9 cellular contexts compared by ENCODE assay signal in the genomic region with DNA sequence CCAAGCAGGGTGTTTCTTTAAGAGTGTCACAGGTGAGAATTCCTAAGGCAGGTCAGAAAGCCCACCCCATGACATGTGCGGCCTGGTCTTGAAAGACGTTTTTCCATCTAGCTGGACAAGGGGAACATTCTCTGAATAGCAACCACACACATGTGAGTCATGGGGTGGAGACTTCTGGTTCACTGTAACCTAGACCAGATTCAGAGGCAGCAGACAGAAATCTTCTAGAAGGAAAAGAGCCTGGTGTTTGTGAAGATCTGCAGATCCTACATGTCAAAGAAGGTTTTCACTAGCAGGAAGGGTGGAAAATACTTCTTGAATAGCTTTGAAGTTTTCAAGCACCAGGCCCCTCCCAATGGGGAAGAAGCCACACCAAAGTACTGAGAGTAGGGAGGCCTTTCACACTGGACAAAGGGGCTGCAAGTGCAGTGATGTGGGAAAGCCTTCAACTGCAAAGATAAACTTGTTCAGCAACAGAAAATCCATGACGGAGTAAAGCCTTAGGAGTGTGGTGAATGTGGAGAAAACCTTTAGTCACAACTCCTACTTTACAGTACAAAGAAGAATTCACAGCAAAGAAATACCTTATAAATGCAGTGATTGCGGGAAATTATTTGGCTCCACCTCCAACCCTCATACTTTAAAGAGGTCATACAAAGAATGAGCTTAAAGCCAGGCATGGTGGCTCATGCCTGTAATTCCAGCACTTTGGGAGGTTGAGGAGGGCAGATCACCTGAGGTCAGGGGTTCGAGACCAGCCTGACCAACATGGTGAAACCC. TPM values are rescaled to one million over a fixed set of nuclear protein-coding genes. Genes with fewer than 3 reads are reported as not detected.
DNase-seq lines count a peak whose midpoint lies in the region; ATAC-seq and TF ChIP-seq lines count a peak whose summit lies in the region.
"Had no signal": no experiment of that assay in that cellular context is flagged by ENCODE, and none has a peak within 500 bp of the region (broad histone marks: within the 10 kb centered on the region; RNA-seq: fewer than 3 reads in every experiment).

No MANE protein-coding gene starts in this region.

- H3F3A ChIP-seq in SK-N-SH (replicated peaks; ENCODE audit: insufficient read depth), result peaks cover 4% of the 10 kb centered on the region

- H3K4me3 Mint-ChIP-seq in activated T-cell treated with anti-CD3 and anti-CD28 coated beads, Interleukin-2, amount 50 U/mL, for 72 hours, result no peak overlapping the region
- H3K4me3 Mint-ChIP-seq: nephron had no signal

- POLR2A ChIA-PET in SK-N-SH (lab: Yijun Ruan, JAX), result no interaction called here

- no peak for TF ChIP-seq EP300 in SK-N-SH (IDR thresholded peaks at IDR 0.05; ENCODE audit: borderline replicate concordance in 1 of 2, low read depth in 1 of 2, low read length in 1 of 2)

- no peaks in the 10 kb centered on the region for H3K9me3 Mint-ChIP-seq in activated T-cell treated with anti-CD3 and anti-CD28 coated beads, Interleukin-2, amount 50 U/mL, for 72 hours
- H3K9me3 Mint-ChIP-seq: nephron had no signal

- in situ Hi-C loops in GM13977 (cut with MboI; ENCODE audit: low pct_unique_long_range_greater_than_20kb, low sequenced_read_pairs, unreplicated experiment), result no loop called here

- peaks cover 0 to 3% of the 10 kb centered on the region in 2 experiments for H3K36me3 ChIP-seq in SK-N-SH (replicated peaks in 1 of 2; ENCODE audit: control insufficient read depth in 1 of 2, insufficient read depth in 2 of 2, low read length in 1 of 2)
- no peaks in the 10 kb centered on the region for H3K36me3 ChIP-seq in psoas muscle (ENCODE audit: insufficient read depth in 1 of 2, low read depth in 1 of 2)

- H3K36me3 Mint-ChIP-seq in activated T-cell treated with anti-CD3 and anti-CD28 coated beads, Interleukin-2, amount 50 U/mL, for 72 hours (ENCODE audit: insufficient read depth in 2 of 2), result peaks cover 0 to 1% of the 10 kb centered on the region in 2 donors

- DNase-seq in GM04504 (ENCODE audit: low read depth) (peak; percentile 13), SK-N-SH (no peak), fibroblast of the aortic adventitia (ENCODE audit: low read depth) (peak; percentile 72), psoas muscle (no peak), GM13977 (ENCODE audit: low spot score) (no peak), NCI-H345 (lab: John Stamatoyannopoulos, UW) (no peak), DMS153 treated with DMSO at 0.1 percent for 48 hours (lab: John Stamatoyannopoulos, UW; ENCODE audit: unreplicated experiment) (no peak)
- DNase-seq in activated T-cell treated with anti-CD3 and anti-CD28 coated beads, Interleukin-2, amount 50 U/mL, for 72 hours, result no peak

- H3K27me3 ChIP-seq in SK-N-SH (ENCODE audit: insufficient read depth) (no peaks in the 10 kb centered on the region), psoas muscle (ENCODE audit: insufficient read depth in 3 of 3, low read length in 2 of 3) (no peaks in the 10 kb centered on the region)

- H3K27ac Mint-ChIP-seq in activated T-cell treated with anti-CD3 and anti-CD28 coated beads, Interleukin-2, amount 50 U/mL, for 72 hours, result no peak overlapping the region

- ATAC-seq in psoas muscle, result peak; percentile 61 to 81 (median 80)
- ATAC-seq in activated T-cell treated with anti-CD3 and anti-CD28 coated beads, Interleukin-2, amount 50 U/mL, for 72 hours (replicated peaks in 1 of 2), result no peak

- H3K9me2 ChIP-seq in SK-N-SH, result no peaks in the 10 kb centered on the region

- H3K27me3 Mint-ChIP-seq in activated T-cell treated with anti-CD3 and anti-CD28 coated beads, Interleukin-2, amount 50 U/mL, for 72 hours (ENCODE audit: low read depth), result no peaks in the 10 kb centered on the region

- H3K4me3 ChIP-seq in SK-N-SH (ENCODE audit: low read depth in 2 of 2, low read length in 1 of 2), result no peak overlapping the region
- H3K4me3 ChIP-seq in fibroblast of the aortic adventitia (ENCODE audit: low read depth, low read length), result no peak overlapping the region
- H3K4me3 ChIP-seq in psoas muscle, result no peak overlapping the region

- H3K4me1 Mint-ChIP-seq in activated T-cell treated with anti-CD3 and anti-CD28 coated beads, Interleukin-2, amount 50 U/mL, for 72 hours (ENCODE audit: low read depth), result peaks cover 51% of the 10 kb centered on the region

- H3K79me2 ChIP-seq in SK-N-SH (ENCODE audit: insufficient read depth), result peaks cover 96% of the 10 kb centered on the region

- no peaks in the 10 kb centered on the region for H3K9me3 ChIP-seq in SK-N-SH
- H3K9me3 ChIP-seq in psoas muscle, result no peaks in the 10 kb centered on the region

- H3K9ac ChIP-seq in SK-N-SH, result no peak overlapping the region

- CTCF ChIA-PET in SK-N-SH (lab: Yijun Ruan, JAX), result no interaction called here

- no peaks in the 10 kb centered on the region; a peak in 3 of 4 replicates for H3K4me1 ChIP-seq in SK-N-SH (ENCODE audit: control insufficient read depth in 1 of 2, insufficient read depth in 2 of 2, low read depth in 1 of 2, low read length in 1 of 2)
- H3K4me1 ChIP-seq in psoas muscle, result peaks cover 37% of the 10 kb centered on the region

- peak overlapping the region in 1 of 2 experiments; percentile 50; a peak in 3 of 4 replicates for H3K27ac ChIP-seq in SK-N-SH (ENCODE audit: low read depth in 2 of 2, low read length in 1 of 2)
- no peak overlapping the region for H3K27ac ChIP-seq in psoas muscle

- no peak overlapping the region for H2AFZ ChIP-seq in SK-N-SH (ENCODE audit: low read depth)

- peaks cover 44% of the 10 kb centered on the region for H4K20me1 ChIP-seq in SK-N-SH (ENCODE audit: insufficient read depth)

- TF ChIP-seq CTCF in SK-N-SH (IDR thresholded peaks at IDR 0.05) (no peak), fibroblast of the aortic adventitia (IDR thresholded peaks at IDR 0.05; ENCODE audit: insufficient read depth, low read length) (no peak), psoas muscle (IDR thresholded peaks at IDR 0.05) (no peak), GM13977 (IDR thresholded peaks at IDR 0.05; ENCODE audit: extremely low read depth, insufficient read depth, missing control alignments) (no peak)

- WGBS in SK-N-SH (ENCODE audit: low lambda C conversion rate), result 83% methylated on average over 4 of the region's 5 CpGs
- 72 to 76% (median 73%) methylated on average over 5 of the region's 5 CpGs for WGBS in psoas muscle, 3 donors

- H3K4me2 ChIP-seq in SK-N-SH, result no peak overlapping the region

- TF ChIP-seq RAD21 in SK-N-SH (IDR thresholded peaks at IDR 0.05; ENCODE audit: low read length), result no peak

- intact Hi-C loops in psoas muscle (cut with DNase I), result no loop called here

TF ChIP-seq in SK-N-SH, 30 proteins besides CTCF, POLR2A, EP300 and RAD21 (continues in another document):
- TF ChIP-seq IRF3 (IDR thresholded peaks at IDR 0.05; ENCODE audit: low read depth, low read length) (no peak), TCF12 (IDR thresholded peaks at IDR 0.05) (peak; percentile 45; the same call in 1 of the 2 replicates), NRF1 (IDR thresholded peaks at IDR 0.05; ENCODE audit: low read depth, low read length) (no peak), POLR2AphosphoS5 (IDR thresholded peaks at IDR 0.05; ENCODE audit: low read depth, low read length) (no peak)
- TF ChIP-seq, protein P1, sequence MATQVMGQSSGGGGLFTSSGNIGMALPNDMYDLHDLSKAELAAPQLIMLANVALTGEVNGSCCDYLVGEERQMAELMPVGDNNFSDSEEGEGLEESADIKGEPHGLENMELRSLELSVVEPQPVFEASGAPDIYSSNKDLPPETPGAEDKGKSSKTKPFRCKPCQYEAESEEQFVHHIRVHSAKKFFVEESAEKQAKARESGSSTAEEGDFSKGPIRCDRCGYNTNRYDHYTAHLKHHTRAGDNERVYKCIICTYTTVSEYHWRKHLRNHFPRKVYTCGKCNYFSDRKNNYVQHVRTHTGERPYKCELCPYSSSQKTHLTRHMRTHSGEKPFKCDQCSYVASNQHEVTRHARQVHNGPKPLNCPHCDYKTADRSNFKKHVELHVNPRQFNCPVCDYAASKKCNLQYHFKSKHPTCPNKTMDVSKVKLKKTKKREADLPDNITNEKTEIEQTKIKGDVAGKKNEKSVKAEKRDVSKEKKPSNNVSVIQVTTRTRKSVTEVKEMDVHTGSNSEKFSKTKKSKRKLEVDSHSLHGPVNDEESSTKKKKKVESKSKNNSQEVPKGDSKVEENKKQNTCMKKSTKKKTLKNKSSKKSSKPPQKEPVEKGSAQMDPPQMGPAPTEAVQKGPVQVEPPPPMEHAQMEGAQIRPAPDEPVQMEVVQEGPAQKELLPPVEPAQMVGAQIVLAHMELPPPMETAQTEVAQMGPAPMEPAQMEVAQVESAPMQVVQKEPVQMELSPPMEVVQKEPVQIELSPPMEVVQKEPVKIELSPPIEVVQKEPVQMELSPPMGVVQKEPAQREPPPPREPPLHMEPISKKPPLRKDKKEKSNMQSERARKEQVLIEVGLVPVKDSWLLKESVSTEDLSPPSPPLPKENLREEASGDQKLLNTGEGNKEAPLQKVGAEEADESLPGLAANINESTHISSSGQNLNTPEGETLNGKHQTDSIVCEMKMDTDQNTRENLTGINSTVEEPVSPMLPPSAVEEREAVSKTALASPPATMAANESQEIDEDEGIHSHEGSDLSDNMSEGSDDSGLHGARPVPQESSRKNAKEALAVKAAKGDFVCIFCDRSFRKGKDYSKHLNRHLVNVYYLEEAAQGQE (IDR thresholded peaks at IDR 0.05; ENCODE audit: low read depth, low read length), result no peak

RNA-seq across cellular contexts. Expression of gene ADAM10, which starts 17.6 kb away (rescaled TPM):
- polyA plus RNA-seq in SK-N-SH (2012; rRNA removed) (83.5 and 104 TPM in 2 replicates), psoas muscle (10 to 100 TPM in 2 of 3 donors, 1 to 10 TPM in 1; 7.9 to 24.7 (median 10.8) TPM)
- 77.8 and 97.2 TPM in 2 replicates for polyA plus RNA-seq in SK-N-SH (2012; cell fraction: cytosol; rRNA removed)
- polyA plus RNA-seq in SK-N-SH (2012; cell fraction: nucleus; rRNA removed), result 47.5 and 51.8 TPM in 2 replicates
- total RNA-seq in fibroblast of the aortic adventitia (ENCODE audit: low replicate concordance) (98.9 and 255 TPM in 2 replicates), psoas muscle (10 to 100 TPM; 33.1 to 37.9 (median 36.5) TPM)
- total RNA-seq in activated T-cell treated with anti-CD3 and anti-CD28 coated beads, Interleukin-2, amount 50 U/mL, for 72 hours, result 100 to 1,000 TPM in 1 of 2 donors, 10 to 100 TPM in 1; 96.5 to 108 TPM

RNA-seq across cellular contexts. Expression of gene MINDY2, which starts 39.2 kb away (rescaled TPM):
- polyA plus RNA-seq in SK-N-SH (2012; rRNA removed) (1.0 and 1.5 TPM in 2 replicates), psoas muscle (1 to 10 TPM; 3.3 to 6.0 (median 3.4) TPM)
- 1.7 and 1.9 TPM in 2 replicates for polyA plus RNA-seq in SK-N-SH (2012; cell fraction: cytosol; rRNA removed)
- polyA plus RNA-seq in SK-N-SH (2012; cell fraction: nucleus; rRNA removed), result 1.4 and 1.6 TPM in 2 replicates
- total RNA-seq in fibroblast of the aortic adventitia (ENCODE audit: low replicate concordance) (11.9 and 25.8 TPM in 2 replicates), psoas muscle (10 to 100 TPM in 1 of 4 donors, 1 to 10 TPM in 3; 6.0 to 11.3 (median 8.5) TPM)
- 10 to 100 TPM; 10.6 to 12.3 TPM for total RNA-seq in activated T-cell treated with anti-CD3 and anti-CD28 coated beads, Interleukin-2, amount 50 U/mL, for 72 hours

Comparison
In these comparisons a context has a peak if more than half of its experiments do, and no peak if none do; other contexts are left out.
1. DNase-seq: peak in GM04504 (single experiment) and fibroblast of the aortic adventitia (single experiment); none in SK-N-SH (single experiment), psoas muscle (0 of 2), GM13977 (single experiment), NCI-H345 (single experiment), activated T-cell treated with anti-CD3 and anti-CD28 coated beads, Interleukin-2, amount 50 U/mL, for 72 hours (0 of 2) and DMS153 treated with DMSO at 0.1 percent for 48 hours (single experiment).
2. ATAC-seq: peak in psoas muscle (4 of 4); none in activated T-cell treated with anti-CD3 and anti-CD28 coated beads, Interleukin-2, amount 50 U/mL, for 72 hours (0 of 2).